Comparison of ENCODE assay signal across 35 cellular contexts in the genomic region with DNA sequence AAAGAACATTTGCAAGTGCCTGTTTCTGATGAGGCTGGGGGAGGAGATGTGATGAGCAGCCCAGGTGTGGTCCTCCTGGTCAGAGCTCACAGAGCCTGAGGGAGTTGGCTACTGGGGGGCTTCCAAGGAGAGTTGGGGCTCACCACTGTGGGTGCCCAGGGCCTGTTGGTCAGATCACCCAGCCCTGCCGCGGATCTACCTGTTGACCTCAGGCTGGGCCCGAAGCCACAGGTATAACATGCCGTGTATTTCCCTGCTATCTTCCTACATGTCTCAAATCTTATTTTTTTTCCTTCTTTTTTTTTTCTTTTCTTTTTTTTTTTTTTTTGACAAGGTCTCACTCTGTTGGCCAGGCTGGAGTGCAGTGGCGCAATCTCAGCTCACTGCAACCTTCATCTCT.
"Had no signal": no experiment of that assay in that cellular context is flagged by ENCODE, and none has a peak within 500 bp of the region (broad histone marks: within the 10 kb centered on the region; RNA-seq: fewer than 3 reads in every experiment).

No MANE protein-coding gene starts in this region.

- H3K4me3 ChIP-seq: MG63 had no signal

- H3K9me3 ChIP-seq: MG63 had no signal

- DNase-seq: Karpas-422, Kasumi-1, MG63, MM.1S, MV-4-11, NCI-H1048, NCI-H1092, NCI-H1092 treated with DMSO at 0.1 percent for 48 hours, NCI-H1105, NCI-H1105 treated with DMSO at 0.1 percent for 48 hours, NCI-H1417, NCI-H1417 treated with DMSO at 0.1 percent for 48 hours, NCI-H1436, NCI-H1436 treated with DMSO at 0.1 percent for 48 hours, NCI-H146, NCI-H1694, NCI-H1694 treated with DMSO at 0.1 percent for 48 hours, NCI-H187, NCI-H187 treated with DMSO at 0.1 percent for 48 hours, NCI-H1930, NCI-H2029, NCI-H2029 treated with DMSO at 0.1 percent for 48 hours, NCI-H2081, NCI-H2081 treated with DMSO at 0.1 percent for 48 hours, NCI-H2107, NCI-H2171, NCI-H2171 treated with DMSO at 0.1 percent for 48 hours, NCI-H2227 treated with DMSO at 0.1 percent for 48 hours, NCI-H226, NCI-H345, NCI-H446, NCI-H446 treated with DMSO at 0.1 percent for 48 hours, NCI-H510A, NCI-H510A treated with DMSO at 0.1 percent for 48 hours had no signal

- H3K27ac ChIP-seq: KMS-11 had no signal

- H3K27me3 ChIP-seq: MG63 had no signal

- H3K36me3 ChIP-seq: MG63 had no signal
